Comparison of ENCODE assay signal across 16 cellular contexts in the genomic region with DNA sequence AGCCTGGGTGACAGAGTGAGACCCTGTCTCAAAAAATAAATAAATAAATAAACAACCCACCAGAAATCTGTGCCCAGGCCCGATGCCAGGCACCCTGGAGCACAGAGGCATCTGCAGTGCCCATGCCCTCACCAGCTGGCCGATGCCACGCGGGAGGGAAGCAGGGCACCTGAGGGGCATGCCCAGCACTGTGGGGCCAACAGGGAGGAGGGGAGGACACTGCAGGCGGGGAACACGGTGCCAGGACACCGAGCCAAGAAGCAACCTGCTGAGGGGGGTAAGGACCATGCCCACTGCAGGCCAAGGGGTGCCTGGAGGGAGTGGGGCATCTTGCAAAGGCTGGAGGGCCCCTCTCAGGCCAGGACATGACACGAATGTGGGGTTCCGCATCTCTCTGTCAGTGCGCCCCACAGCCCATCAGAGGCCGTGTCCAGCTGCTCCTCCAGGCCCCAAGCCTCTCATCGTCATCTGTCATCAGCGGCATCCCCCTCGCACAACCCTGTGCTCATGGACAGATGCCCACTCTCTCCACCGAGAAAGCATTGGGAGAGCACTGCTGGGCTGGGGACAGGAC. TPM values are rescaled to one million over a fixed set of nuclear protein-coding genes. Genes with fewer than 3 reads are reported as not detected.
"Had no signal": no experiment of that assay in that cellular context is flagged by ENCODE, and none has a peak within 500 bp of the region (broad histone marks: within the 10 kb centered on the region; RNA-seq: fewer than 3 reads in every experiment).

No MANE protein-coding gene starts in this region.

- H3K36me3 ChIP-seq: heart right ventricle had no signal

- H3K27ac ChIP-seq: dorsolateral prefrontal cortex, heart right ventricle had no signal

- ATAC-seq: esophagus mucosa, heart right ventricle, natural killer cell had no signal

- H3K4me3 ChIP-seq: dorsolateral prefrontal cortex, heart right ventricle had no signal

- DNase-seq: cortex of kidney; effector CD8-positive, alpha-beta T cell; heart right ventricle; hypothalamus; natural killer cell; occipital lobe; small intestine; stimulated activated CD4-positive, alpha-beta T cell treated with anti-CD3 and anti-CD28 coated beads, Interleukin-2, amount 100 ng/mL, for 48 hours; stimulated activated naive CD4-positive, alpha-beta T cell treated with Interleukin-2 at 50 U/mL for 16 hours; trophoblast cell had no signal

RNA-seq across cellular contexts. Expression of a gene that starts 13.3 kb away (rescaled TPM):
- total RNA-seq: fibroblast of lung, myocyte, natural killer cell had no signal
- polyA plus RNA-seq: fibroblast of lung had no signal

RNA-seq across cellular contexts. Expression of a gene that starts 39.9 kb away (rescaled TPM):
- total RNA-seq: left lobe of liver, pulmonary artery endothelial cell had no signal
- polyA plus RNA-seq: fibroblast of lung had no signal
